In the genomic region with DNA sequence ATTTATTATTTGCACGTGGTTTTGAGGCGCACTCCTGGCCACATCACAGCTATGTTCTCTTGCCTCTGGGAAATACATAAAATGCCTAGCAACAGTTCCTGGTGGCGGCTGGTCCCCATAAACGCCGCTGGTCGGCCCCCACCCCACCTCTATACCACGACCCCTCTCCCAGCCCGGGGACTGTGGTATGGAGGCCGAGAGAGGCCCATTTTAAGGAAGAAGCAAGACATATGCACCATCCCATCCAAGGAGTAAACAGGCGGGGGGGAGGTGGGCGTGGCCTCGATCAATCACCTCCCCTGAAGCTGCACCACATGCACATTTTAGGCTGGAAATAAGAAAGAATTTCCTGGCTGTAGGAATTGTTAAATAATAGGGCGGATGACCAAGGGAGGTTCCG, we compare ENCODE assay signal across 1 cellular context.
A peak's percentile ranks its signal among the peaks of the same experiment; 100 is the strongest.
TF ChIP-seq lines count a peak whose summit lies in the region.

No MANE protein-coding gene starts in this region.

TF ChIP-seq in liver, 16 proteins besides CTCF, POLR2A, EP300 and RAD21 (continued from another document):
- TF ChIP-seq, protein P1, sequence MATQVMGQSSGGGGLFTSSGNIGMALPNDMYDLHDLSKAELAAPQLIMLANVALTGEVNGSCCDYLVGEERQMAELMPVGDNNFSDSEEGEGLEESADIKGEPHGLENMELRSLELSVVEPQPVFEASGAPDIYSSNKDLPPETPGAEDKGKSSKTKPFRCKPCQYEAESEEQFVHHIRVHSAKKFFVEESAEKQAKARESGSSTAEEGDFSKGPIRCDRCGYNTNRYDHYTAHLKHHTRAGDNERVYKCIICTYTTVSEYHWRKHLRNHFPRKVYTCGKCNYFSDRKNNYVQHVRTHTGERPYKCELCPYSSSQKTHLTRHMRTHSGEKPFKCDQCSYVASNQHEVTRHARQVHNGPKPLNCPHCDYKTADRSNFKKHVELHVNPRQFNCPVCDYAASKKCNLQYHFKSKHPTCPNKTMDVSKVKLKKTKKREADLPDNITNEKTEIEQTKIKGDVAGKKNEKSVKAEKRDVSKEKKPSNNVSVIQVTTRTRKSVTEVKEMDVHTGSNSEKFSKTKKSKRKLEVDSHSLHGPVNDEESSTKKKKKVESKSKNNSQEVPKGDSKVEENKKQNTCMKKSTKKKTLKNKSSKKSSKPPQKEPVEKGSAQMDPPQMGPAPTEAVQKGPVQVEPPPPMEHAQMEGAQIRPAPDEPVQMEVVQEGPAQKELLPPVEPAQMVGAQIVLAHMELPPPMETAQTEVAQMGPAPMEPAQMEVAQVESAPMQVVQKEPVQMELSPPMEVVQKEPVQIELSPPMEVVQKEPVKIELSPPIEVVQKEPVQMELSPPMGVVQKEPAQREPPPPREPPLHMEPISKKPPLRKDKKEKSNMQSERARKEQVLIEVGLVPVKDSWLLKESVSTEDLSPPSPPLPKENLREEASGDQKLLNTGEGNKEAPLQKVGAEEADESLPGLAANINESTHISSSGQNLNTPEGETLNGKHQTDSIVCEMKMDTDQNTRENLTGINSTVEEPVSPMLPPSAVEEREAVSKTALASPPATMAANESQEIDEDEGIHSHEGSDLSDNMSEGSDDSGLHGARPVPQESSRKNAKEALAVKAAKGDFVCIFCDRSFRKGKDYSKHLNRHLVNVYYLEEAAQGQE (IDR thresholded peaks at IDR 0.05): peak; percentile 0
